In the genomic region with DNA sequence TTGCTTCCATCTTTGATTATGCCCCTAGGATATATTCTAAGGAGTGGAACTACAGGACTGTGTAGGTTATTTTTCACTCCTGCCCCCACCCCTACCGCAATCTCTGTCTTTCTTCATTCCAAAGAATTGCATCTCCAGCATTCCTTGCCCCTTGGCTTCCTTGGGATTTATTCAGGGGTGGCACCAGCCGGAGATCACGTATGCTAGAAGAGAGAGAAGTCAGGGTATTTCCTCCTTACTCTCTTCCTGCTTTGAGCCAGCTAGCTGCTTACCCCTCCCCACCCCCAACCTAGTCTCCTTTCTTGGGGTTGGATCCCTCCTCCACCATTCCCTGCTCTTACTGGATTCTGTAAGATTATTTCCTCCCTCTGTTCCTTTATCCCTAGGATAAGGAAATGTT, we compare ENCODE assay signal across 12 cellular contexts. TPM values are rescaled to one million over a fixed set of nuclear protein-coding genes. Genes with fewer than 3 reads are reported as not detected.
DNase-seq lines count a peak whose midpoint lies in the region; ATAC-seq lines count a peak whose summit lies in the region.
"Had no signal": no experiment of that assay in that cellular context is flagged by ENCODE, and none has a peak within 500 bp of the region (broad histone marks: within the 10 kb centered on the region; RNA-seq: fewer than 3 reads in every experiment).

No MANE protein-coding gene starts in this region.

- peak; percentile 66 for DNase-seq in activated CD4-positive, alpha-beta T cell treated with anti-CD3 and anti-CD28 coated beads, Interleukin-2, amount 10 ng/mL, durations not matched to agents 24 days and 14 days
- DNase-seq in activated CD4-positive, alpha-beta T cell treated with anti-CD3 and anti-CD28 coated beads, Interleukin-2, amount 50 U/mL, for 1 hour, result no peak
- DNase-seq in T-cell (peak in 9 of 34 experiments; percentile 11 to 42 (median 25)), dedifferentiated amniotic fluid mesenchymal stem cell (ENCODE audit: extremely low spot score) (peak; percentile 18), renal cortical epithelial cell (ENCODE audit: low read depth) (peak; percentile 22), SHP77 (lab: John Stamatoyannopoulos, UW) (no peak), AML-193 (lab: John Stamatoyannopoulos, UW) (no peak), COR-L47 (lab: John Stamatoyannopoulos, UW) (no peak)
- DNase-seq: hippocampal formation, NCI-H1436 treated with DMSO at 0.1 percent for 48 hours, NCI-H510A treated with DMSO at 0.1 percent for 48 hours, tibial artery had no signal

- no peaks in the 10 kb centered on the region for H3K27me3 Mint-ChIP-seq in activated CD4-positive, alpha-beta T cell treated with anti-CD3 and anti-CD28 coated beads, Interleukin-2, amount 10 ng/mL, durations not matched to agents 24 days and 14 days
- no peaks in the 10 kb centered on the region for H3K27me3 Mint-ChIP-seq in T-cell

- no peaks in the 10 kb centered on the region for H3K9me3 Mint-ChIP-seq in activated CD4-positive, alpha-beta T cell treated with anti-CD3 and anti-CD28 coated beads, Interleukin-2, amount 10 ng/mL, durations not matched to agents 24 days and 14 days
- no peaks in the 10 kb centered on the region for H3K9me3 Mint-ChIP-seq in T-cell

- intact Hi-C loops in activated CD4-positive, alpha-beta T cell treated with anti-CD3 and anti-CD28 coated beads, Interleukin-2, amount 10 ng/mL, durations not matched to agents 24 days and 14 days (cut with micrococcal nuclease), result loop anchor here (5.0 kb wide), 1 partner anchor 190 kb away; no protein-coding TSS in a partner anchor

- H3K36me3 Mint-ChIP-seq in activated CD4-positive, alpha-beta T cell treated with anti-CD3 and anti-CD28 coated beads, Interleukin-2, amount 10 ng/mL, durations not matched to agents 24 days and 14 days (ENCODE audit: low read depth), result no peaks in the 10 kb centered on the region
- no peaks in the 10 kb centered on the region for H3K36me3 Mint-ChIP-seq in T-cell

- peak overlapping the region; percentile 85 for H3K27ac Mint-ChIP-seq in activated CD4-positive, alpha-beta T cell treated with anti-CD3 and anti-CD28 coated beads, Interleukin-2, amount 10 ng/mL, durations not matched to agents 24 days and 14 days
- H3K27ac Mint-ChIP-seq in T-cell, result peak overlapping the region; percentile 94 to 95

- CTCF ChIA-PET in T-cell (lab: Charles Lee), result interaction anchor here in 1 of 2 donors (0.6 kb wide), 1 partner anchor 706 kb away, joined by 3 read pairs; no protein-coding TSS in a partner anchor

- POLR2A ChIA-PET in T-cell (lab: Charles Lee), result interaction anchor here in 1 of 2 donors (0.6 to 0.9 kb wide), 2 partner anchors 8 to 21 kb away, joined by 4 to 5 read pairs; no protein-coding TSS in a partner anchor

- H3K4me1 Mint-ChIP-seq in activated CD4-positive, alpha-beta T cell treated with anti-CD3 and anti-CD28 coated beads, Interleukin-2, amount 10 ng/mL, durations not matched to agents 24 days and 14 days, result peaks cover 38% of the 10 kb centered on the region
- peaks cover 54 to 68% (median 63%) of the 10 kb centered on the region in 3 donors for H3K4me1 Mint-ChIP-seq in T-cell

- peak in 1 of 4 experiments; percentile 22 for ATAC-seq in T-cell (replicated peaks in 1 of 4)

- peak overlapping the region; percentile 35 for H3K4me3 Mint-ChIP-seq in activated CD4-positive, alpha-beta T cell treated with anti-CD3 and anti-CD28 coated beads, Interleukin-2, amount 10 ng/mL, durations not matched to agents 24 days and 14 days
- peak overlapping the region; percentile 24 to 72 (median 47) for H3K4me3 Mint-ChIP-seq in T-cell

RNA-seq across cellular contexts. Expression of a gene that starts 35.0 kb away (rescaled TPM):
- 44.2 and 48.3 TPM in 2 replicates for total RNA-seq in activated CD4-positive, alpha-beta T cell treated with anti-CD3 and anti-CD28 coated beads, Interleukin-2, amount 10 ng/mL, durations not matched to agents 24 days and 14 days
- total RNA-seq in T-cell, result 10 to 100 TPM; 49.7 to 76.3 (median 57.1) TPM
- total RNA-seq in renal cortical epithelial cell, result 9.7 and 33.0 TPM in 2 replicates

RNA-seq across cellular contexts. Expression of a gene that starts 42.2 kb away (rescaled TPM):
- total RNA-seq in activated CD4-positive, alpha-beta T cell treated with anti-CD3 and anti-CD28 coated beads, Interleukin-2, amount 10 ng/mL, durations not matched to agents 24 days and 14 days, result 163 TPM in 2 replicates
- 100 to 1,000 TPM in 1 of 5 donors, 10 to 100 TPM in 4; 82.4 to 103 (median 97.5) TPM for total RNA-seq in T-cell
- 505 and 703 TPM in 2 replicates for total RNA-seq in renal cortical epithelial cell

Comparison
In these comparisons a context has a peak if more than half of its experiments do, and no peak if none do; other contexts are left out.
1. DNase-seq: peak in activated CD4-positive, alpha-beta T cell treated with anti-CD3 and anti-CD28 coated beads, Interleukin-2, amount 10 ng/mL, durations not matched to agents 24 days and 14 days (single experiment), dedifferentiated amniotic fluid mesenchymal stem cell (single experiment) and renal cortical epithelial cell (single experiment); none in activated CD4-positive, alpha-beta T cell treated with anti-CD3 and anti-CD28 coated beads, Interleukin-2, amount 50 U/mL, for 1 hour (single experiment), SHP77 (0 of 2), AML-193 (0 of 2) and COR-L47 (single experiment).